8 cellular contexts compared by ENCODE assay signal in genomic region chr21:43974791-43975468, GRCh38. TPM values are rescaled to one million over a fixed set of nuclear protein-coding genes. Genes with fewer than 3 reads are reported as not detected.
DNase-seq lines count a peak whose midpoint lies in the region; ATAC-seq and TF ChIP-seq lines count a peak whose summit lies in the region.

No MANE protein-coding gene starts in this region.

- TF ChIP-seq POLR2A in HCT116 (IDR thresholded peaks at IDR 0.05; ENCODE audit: borderline replicate concordance, extremely low read depth, insufficient read depth, insufficient read length) = no peak

- intact Hi-C loops in CD4-positive, alpha-beta memory T cell (cut with micrococcal nuclease) = loop anchor here (1.0 kb wide), 1 partner anchor 36 kb away; no protein-coding TSS in a partner anchor
- intact Hi-C loops in HCT116 (cut with micrococcal nuclease) = loop anchor here (1.0 kb wide), 1 partner anchor 165 kb away; no protein-coding TSS in a partner anchor
- intact Hi-C loops in activated T-helper 2 cell treated with anti-CD3 and anti-CD28 coated beads, Interferon-gamma antibody, Interleukin-2, Interleukin-4, amounts not matched to agents 10 μg/mL and 5 μg/mL and 100 μg/mL, durations not matched to agents 14 hours and 24 hours and 36 hours (cut with micrococcal nuclease) = loop anchor here (1.0 to 5.0 kb wide), 2 partner anchors 38 to 165 kb away; no protein-coding TSS in a partner anchor

- H3K9me3 ChIP-seq in CD4-positive, alpha-beta memory T cell (ENCODE audit: control insufficient read depth in 1 of 2, low read length in 2 of 2) = no peaks in the 10 kb centered on the region
- H3K9me3 ChIP-seq in HCT116 (ENCODE audit: control insufficient read depth in 1 of 2, insufficient read depth in 1 of 2, low read depth in 1 of 2, low read length in 2 of 2) = no peaks in the 10 kb centered on the region

- H3K9ac ChIP-seq in HCT116 (ENCODE audit: low read length) = no peak overlapping the region

- peaks cover 3% of the 10 kb centered on the region for H3K4me1 ChIP-seq in CD4-positive, alpha-beta memory T cell (ENCODE audit: insufficient read depth, low read length)
- H3K4me1 ChIP-seq in HCT116 (ENCODE audit: control insufficient read depth in 1 of 2, insufficient read depth in 2 of 2, low read length in 2 of 2) = no peaks in the 10 kb centered on the region; a peak in 1 of 4 replicates

- TF ChIP-seq CTCF in HCT116 (IDR thresholded peaks at IDR 0.05 in 2 of 3, conservative IDR thresholded peaks at IDR 0.05 in 1 of 3; ENCODE audit: borderline replicate concordance in 1 of 3, insufficient read depth in 1 of 3, low read depth in 2 of 3, low read length in 2 of 3) = no peak

- H4K20me1 ChIP-seq in HCT116 (ENCODE audit: insufficient read depth) = no peaks in the 10 kb centered on the region

- DNase-seq in CD4-positive, alpha-beta memory T cell = no peak
- no peak for DNase-seq in HCT116 (ENCODE audit: low read depth, low spot score)
- no peak for DNase-seq in activated T-helper 2 cell treated with anti-CD3 and anti-CD28 coated beads, Interferon-gamma antibody, Interleukin-2, Interleukin-4, amounts not matched to agents 10 μg/mL and 5 μg/mL and 100 μg/mL, durations not matched to agents 14 hours and 24 hours and 36 hours (ENCODE audit: low spot score)
- DNase-seq in naive thymus-derived CD8-positive, alpha-beta T cell = peak in 1 of 10 donors; percentile 40
- DNase-seq in COR-L47 (lab: John Stamatoyannopoulos, UW) = no peak
- DNase-seq in epidermal melanocyte (ENCODE audit: insufficient read length, low spot score) = no peak

- peaks cover 25% of the 10 kb centered on the region for H3K36me3 ChIP-seq in CD4-positive, alpha-beta memory T cell (ENCODE audit: insufficient read depth, low read length)
- no peaks in the 10 kb centered on the region for H3K36me3 ChIP-seq in HCT116 (ENCODE audit: control insufficient read depth in 1 of 2, insufficient read depth in 2 of 2, low read length in 2 of 2)

- H3K36me3 Mint-ChIP-seq in CD4-positive, alpha-beta memory T cell = peaks cover 4 to 38% of the 10 kb centered on the region in 2 donors
- peaks cover 52% of the 10 kb centered on the region for H3K36me3 Mint-ChIP-seq in activated T-helper 2 cell treated with anti-CD3 and anti-CD28 coated beads, Interferon-gamma antibody, Interleukin-2, Interleukin-4, amounts not matched to agents 10 μg/mL and 5 μg/mL and 100 μg/mL, durations not matched to agents 14 hours and 24 hours and 36 hours (ENCODE audit: low read depth)
- peaks cover 0 to 43% (median 8%) of the 10 kb centered on the region in 3 donors for H3K36me3 Mint-ChIP-seq in naive thymus-derived CD8-positive, alpha-beta T cell

- no peak for TF ChIP-seq RAD21 in HCT116 (IDR thresholded peaks at IDR 0.05; ENCODE audit: low read depth)

- ATAC-seq in HCT116 (peak; percentile 37), HG02938 (IDR thresholded peaks at IDR 0.05; ENCODE audit: unreplicated experiment) (no peak), GM18909 (IDR thresholded peaks at IDR 0.05; ENCODE audit: poor library complexity, unreplicated experiment) (no peak)
- ATAC-seq in naive thymus-derived CD8-positive, alpha-beta T cell = peak; percentile 24 to 28

- CTCF ChIA-PET in CD4-positive, alpha-beta memory T cell (lab: Charles Lee; ENCODE audit: partially characterized antibody) = interaction anchor here (0.6 to 4.2 kb wide), 13 partner anchors 10 to 201 kb away, joined by 3 to 68 read pairs (median 4); partner anchors contain the start of gene RRP1
- CTCF ChIA-PET in HCT116 (lab: Charles Lee) = interaction anchor here (0.6 to 1.3 kb wide), 7 partner anchors 11 to 166 kb away, joined by 3 to 7 read pairs (median 5); no protein-coding TSS in a partner anchor

- BruUV-seq in HCT116 (replicated peaks; lab: Mats Ljungman, UMichigan) = no TSS peak

- H3K27ac Mint-ChIP-seq in CD4-positive, alpha-beta memory T cell = peak overlapping the region in 6 of 7 donors; percentile 33 to 97 (median 72)
- H3K27ac Mint-ChIP-seq in activated T-helper 2 cell treated with anti-CD3 and anti-CD28 coated beads, Interferon-gamma antibody, Interleukin-2, Interleukin-4, amounts not matched to agents 10 μg/mL and 5 μg/mL and 100 μg/mL, durations not matched to agents 14 hours and 24 hours and 36 hours = peak overlapping the region; percentile 63
- peak overlapping the region in 6 of 10 donors; percentile 1 to 92 (median 24) for H3K27ac Mint-ChIP-seq in naive thymus-derived CD8-positive, alpha-beta T cell

- H3K4me1 Mint-ChIP-seq in CD4-positive, alpha-beta memory T cell = peaks cover 11 to 18% (median 13%) of the 10 kb centered on the region in 4 donors
- peaks cover 10% of the 10 kb centered on the region for H3K4me1 Mint-ChIP-seq in activated T-helper 2 cell treated with anti-CD3 and anti-CD28 coated beads, Interferon-gamma antibody, Interleukin-2, Interleukin-4, amounts not matched to agents 10 μg/mL and 5 μg/mL and 100 μg/mL, durations not matched to agents 14 hours and 24 hours and 36 hours (ENCODE audit: low read depth)
- H3K4me1 Mint-ChIP-seq in naive thymus-derived CD8-positive, alpha-beta T cell = peaks cover 8 to 16% (median 12%) of the 10 kb centered on the region in 4 donors

- no peaks in the 10 kb centered on the region for H3K79me2 ChIP-seq in HCT116 (ENCODE audit: insufficient read depth, low read length)

- no peak overlapping the region for H3K4me2 ChIP-seq in HCT116 (ENCODE audit: low read length)

- RAD21 ChIA-PET in HCT116 (lab: Charles Lee; ENCODE audit: low non-redundant PET in 1 of 2, low total read pairs in 2 of 2, uncharacterized antibody in 2 of 2, unreplicated experiment in 2 of 2) = interaction anchor here in 1 of 2 experiments (1.0 kb wide), 1 partner anchor 164 kb away, joined by 3 read pairs; no protein-coding TSS in a partner anchor

- H2AFZ ChIP-seq in HCT116 (ENCODE audit: low read depth, low read length, poor library complexity, severe bottlenecking) = no peak overlapping the region

- H3K27me3 Mint-ChIP-seq in CD4-positive, alpha-beta memory T cell = no peaks in the 10 kb centered on the region
- no peaks in the 10 kb centered on the region for H3K27me3 Mint-ChIP-seq in activated T-helper 2 cell treated with anti-CD3 and anti-CD28 coated beads, Interferon-gamma antibody, Interleukin-2, Interleukin-4, amounts not matched to agents 10 μg/mL and 5 μg/mL and 100 μg/mL, durations not matched to agents 14 hours and 24 hours and 36 hours (ENCODE audit: low read depth)
- H3K27me3 Mint-ChIP-seq in naive thymus-derived CD8-positive, alpha-beta T cell = no peaks in the 10 kb centered on the region

- H3K4me3 ChIP-seq in CD4-positive, alpha-beta memory T cell (ENCODE audit: low read length in 2 of 2) = no peak overlapping the region
- H3K4me3 ChIP-seq in HCT116 (replicated peaks in 1 of 2; ENCODE audit: low read depth in 1 of 2, low read length in 2 of 2) = no peak overlapping the region

- no peak overlapping the region for H3K27ac ChIP-seq in CD4-positive, alpha-beta memory T cell (ENCODE audit: low read depth, low read length)
- H3K27ac ChIP-seq in HCT116 (ENCODE audit: low read depth, low read length) = no peak overlapping the region; the same call in 1 of the 2 replicates

- H3K27me3 ChIP-seq in CD4-positive, alpha-beta memory T cell (ENCODE audit: insufficient read depth, low read length) = no peaks in the 10 kb centered on the region
- no peaks in the 10 kb centered on the region for H3K27me3 ChIP-seq in HCT116 (ENCODE audit: insufficient read depth, low read length)

- H3K9me2 ChIP-seq in HCT116 (ENCODE audit: insufficient read depth) = no peaks in the 10 kb centered on the region

- no peak overlapping the region for H3K4me3 Mint-ChIP-seq in CD4-positive, alpha-beta memory T cell
- no peak overlapping the region for H3K4me3 Mint-ChIP-seq in activated T-helper 2 cell treated with anti-CD3 and anti-CD28 coated beads, Interferon-gamma antibody, Interleukin-2, Interleukin-4, amounts not matched to agents 10 μg/mL and 5 μg/mL and 100 μg/mL, durations not matched to agents 14 hours and 24 hours and 36 hours (ENCODE audit: low read depth)
- H3K4me3 Mint-ChIP-seq in naive thymus-derived CD8-positive, alpha-beta T cell = peak overlapping the region in 1 of 10 donors; percentile 60

- POLR2A ChIA-PET in CD4-positive, alpha-beta memory T cell (lab: Charles Lee; ENCODE audit: partially characterized antibody) = no interaction called here
- POLR2A ChIA-PET in HCT116 (lab: Charles Lee) = no interaction called here
- POLR2A ChIA-PET in naive thymus-derived CD8-positive, alpha-beta T cell (lab: Charles Lee) = interaction anchor here (0.6 to 0.9 kb wide), 2 partner anchors 109 to 164 kb away, joined by 3 to 4 read pairs; no protein-coding TSS in a partner anchor

- H3K9me3 Mint-ChIP-seq in CD4-positive, alpha-beta memory T cell = peaks cover 0 to 2% (median 0%) of the 10 kb centered on the region in 8 donors
- no peaks in the 10 kb centered on the region for H3K9me3 Mint-ChIP-seq in activated T-helper 2 cell treated with anti-CD3 and anti-CD28 coated beads, Interferon-gamma antibody, Interleukin-2, Interleukin-4, amounts not matched to agents 10 μg/mL and 5 μg/mL and 100 μg/mL, durations not matched to agents 14 hours and 24 hours and 36 hours
- no peaks in the 10 kb centered on the region for H3K9me3 Mint-ChIP-seq in naive thymus-derived CD8-positive, alpha-beta T cell

TF ChIP-seq in HCT116, 20 proteins besides CTCF, POLR2A, EP300 and RAD21 (continues in another document):
- TF ChIP-seq, protein P1, sequence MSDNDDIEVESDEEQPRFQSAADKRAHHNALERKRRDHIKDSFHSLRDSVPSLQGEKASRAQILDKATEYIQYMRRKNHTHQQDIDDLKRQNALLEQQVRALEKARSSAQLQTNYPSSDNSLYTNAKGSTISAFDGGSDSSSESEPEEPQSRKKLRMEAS (IDR thresholded peaks at IDR 0.05) = no peak

RNA-seq across cellular contexts. Expression of gene TRAPPC10, which starts 37.2 kb away (rescaled TPM):
- 10 to 100 TPM; 94.2 to 95.5 TPM for total RNA-seq in CD4-positive, alpha-beta memory T cell
- 10 to 100 TPM; 17.7 to 40.2 TPM for polyA plus RNA-seq in CD4-positive, alpha-beta memory T cell
- total RNA-seq in HCT116 (2021; ENCODE audit: unreplicated experiment) = 31.5 TPM
- 13.1 and 16.6 TPM in 2 replicates for polyA plus RNA-seq in HCT116 (2012)
- total RNA-seq in activated T-helper 2 cell treated with anti-CD3 and anti-CD28 coated beads, Interferon-gamma antibody, Interleukin-2, Interleukin-4, amounts not matched to agents 10 μg/mL and 5 μg/mL and 100 μg/mL, durations not matched to agents 14 hours and 24 hours and 36 hours = 67.3 and 69.9 TPM in 2 replicates
- total RNA-seq in naive thymus-derived CD8-positive, alpha-beta T cell = 100 to 1,000 TPM in 1 of 2 experiments, 10 to 100 TPM in 1; 97.3 to 107 TPM
- polyA plus RNA-seq in naive thymus-derived CD8-positive, alpha-beta T cell = 10 to 100 TPM; 17.7 to 33.1 (median 22.8) TPM

Comparison
In these comparisons a context has a peak if more than half of its experiments do, and no peak if none do; other contexts are left out.
1. ATAC-seq: peak in HCT116 (single experiment) and naive thymus-derived CD8-positive, alpha-beta T cell (2 of 2); none in HG02938 (single experiment) and GM18909 (single experiment).
2. Peak in every context shown above with its lines, with median percentiles within 50 percentile points of each other: H3K27ac Mint-ChIP-seq.